In genomic region chr1:26468911-26469310, GRCh38 we compare ENCODE assay signal across 19 cellular contexts. TPM values are rescaled to one million over a fixed set of nuclear protein-coding genes. Genes with fewer than 3 reads are reported as not detected.
DNase-seq lines count a peak whose midpoint lies in the region; ATAC-seq, FAIRE-seq and TF ChIP-seq lines count a peak whose summit lies in the region.
"Had no signal": no experiment of that assay in that cellular context is flagged by ENCODE, and none has a peak within 500 bp of the region (broad histone marks: within the 10 kb centered on the region; RNA-seq: fewer than 3 reads in every experiment).

No MANE protein-coding gene starts in this region.

- H3K4me2 ChIP-seq in K562 (ENCODE audit: insufficient read depth, low read length), result no peak overlapping the region

- no peak for FAIRE-seq in K562 (lab: Jason Lieb, UNC)
- FAIRE-seq: H1 had no signal

- H3K4me3 ChIP-seq in K562, result no peak overlapping the region
- H3K4me3 ChIP-seq: BLaER1 treated with 17β-estradiol and CSF1 and Interleukin-3, amounts not matched to agents 10 nM and 100 nM; left lung; SJSA1 had no signal

- BruUV-seq in K562 (replicated peaks; lab: Mats Ljungman, UMichigan), result no TSS peak

- TF ChIP-seq CTCF in 22Rv1 (IDR thresholded peaks at IDR 0.05), result no peak
- no peak for TF ChIP-seq CTCF in K562 (IDR thresholded peaks at IDR 0.05 in 2 of 3, conservative IDR thresholded peaks at IDR 0.05 in 1 of 3; ENCODE audit: insufficient read depth in 2 of 3, low read depth in 1 of 3, low read length in 3 of 3)
- no peak for TF ChIP-seq CTCF in CD14-positive monocyte (IDR thresholded peaks at IDR 0.05)

- H2AFZ ChIP-seq in K562 (ENCODE audit: low read depth, low read length), result no peak overlapping the region

- H3K36me3 Mint-ChIP-seq in CD14-positive monocyte (peaks cover 53 to 68% of the 10 kb centered on the region in 2 donors), T-helper 17 cell (ENCODE audit: low read depth) (peaks cover 3% of the 10 kb centered on the region)

- no peak for TF ChIP-seq POLR2A in K562 (conservative IDR thresholded peaks at IDR 0.05)

- H3K27me3 Mint-ChIP-seq in CD14-positive monocyte (ENCODE audit: low read depth in 3 of 3) (peaks cover 0 to 3% (median 0%) of the 10 kb centered on the region in 3 donors), T-helper 17 cell (no peaks in the 10 kb centered on the region)
- H3K27me3 Mint-ChIP-seq: activated CD8-positive, alpha-beta memory T cell treated with anti-CD3 and anti-CD28 coated beads, Interleukin-2, amount 10 ng/mL, durations not matched to agents 7 days and 5 days had no signal

- no peaks in the 10 kb centered on the region for H3K9me1 ChIP-seq in K562 (ENCODE audit: control insufficient read depth, insufficient read depth, low read length)

- H3K9me3 ChIP-seq in K562 (replicated peaks; ENCODE audit: control insufficient read depth, insufficient read depth, low read depth, low read length) (no peaks in the 10 kb centered on the region), T-helper 17 cell (ENCODE audit: control insufficient read depth, low read length, poor library complexity, severe bottlenecking) (no peaks in the 10 kb centered on the region)
- H3K9me3 ChIP-seq: BLaER1 treated with 17β-estradiol and CSF1 and Interleukin-3, amounts not matched to agents 10 nM and 100 nM; left lung; SJSA1 had no signal

- peaks cover 14% of the 10 kb centered on the region for H3K79me2 ChIP-seq in K562 (ENCODE audit: control insufficient read depth, insufficient read depth, low read length)

- H3K4me1 Mint-ChIP-seq in CD14-positive monocyte (peaks cover 46% of the 10 kb centered on the region), T-helper 17 cell (peaks cover 22% of the 10 kb centered on the region)

- 91% methylated on average over 10 of the region's 10 CpGs for WGBS in K562 (ENCODE audit: insufficient coverage, low coverage, missing lambda C conversion rate)

- H3K27ac ChIP-seq in 22Rv1, result peak overlapping the region; percentile 100
- no peak overlapping the region for H3K27ac ChIP-seq in K562 (ENCODE audit: extremely low read depth, low read depth, low read length)
- H3K27ac ChIP-seq: BLaER1 treated with 17β-estradiol and CSF1 and Interleukin-3, amounts not matched to agents 10 nM and 100 nM; SJSA1; VCaP had no signal

- peaks cover 20 to 26% of the 10 kb centered on the region in 2 experiments; a peak in 4 of 5 replicates for H3K4me1 ChIP-seq in K562 (replicated peaks in 1 of 2; ENCODE audit: control insufficient read depth in 2 of 2, insufficient read depth in 2 of 2, low read length in 2 of 2)

- intact Hi-C loops in K562 (cut with micrococcal nuclease) (no loop called here), left colon (cut with DNase I, micrococcal nuclease) (no loop called here), CD14-positive monocyte (cut with micrococcal nuclease) (no loop called here)

- ATAC-seq in K562 (no peak), left colon (peak; percentile 9), GM18517 (IDR thresholded peaks at IDR 0.05; ENCODE audit: unreplicated experiment) (no peak), T-helper 17 cell (no peak)
- ATAC-seq: activated CD8-positive, alpha-beta memory T cell treated with anti-CD3 and anti-CD28 coated beads, Interleukin-2, amount 10 ng/mL, durations not matched to agents 7 days and 5 days; left lung; naive thymus-derived CD4-positive, alpha-beta T cell had no signal

- in situ Hi-C loops in G401 (cut with HindIII; ENCODE audit: low sequenced_read_pairs), result no loop called here
- in situ Hi-C loops in K562 (cut with MboI), result no loop called here

- no peak overlapping the region for H3K4me3 Mint-ChIP-seq in CD14-positive monocyte
- no peak overlapping the region for H3K4me3 Mint-ChIP-seq in T-helper 17 cell
- H3K4me3 Mint-ChIP-seq: activated CD8-positive, alpha-beta memory T cell treated with anti-CD3 and anti-CD28 coated beads, Interleukin-2, amount 10 ng/mL, durations not matched to agents 7 days and 5 days; naive thymus-derived CD4-positive, alpha-beta T cell had no signal

- DNase-seq in G401 (ENCODE audit: low spot score) (peak; percentile 67), K562 (ENCODE audit: extremely low read depth in 1 of 4, low spot score in 3 of 4) (no peak), left colon (peak; percentile 59 to 67), AG08396 (ENCODE audit: low spot score) (no peak), CD14-positive monocyte (ENCODE audit: low spot score) (no peak), T-helper 17 cell (no peak)
- DNase-seq: activated CD8-positive, alpha-beta memory T cell treated with anti-CD3 and anti-CD28 coated beads, Interleukin-2, amount 10 ng/mL, durations not matched to agents 7 days and 5 days; naive thymus-derived CD4-positive, alpha-beta T cell; NK-92 treated with Interleukin-12 subunit alpha and Interleukin-12 subunit beta, amount 100 ng/mL, for 24 hours had no signal

- H4K20me1 ChIP-seq in K562 (replicated peaks; ENCODE audit: control insufficient read depth, insufficient read depth, low read length), result peaks cover 17% of the 10 kb centered on the region

- H3K9me3 Mint-ChIP-seq in CD14-positive monocyte, result no peaks in the 10 kb centered on the region
- H3K9me3 Mint-ChIP-seq: naive thymus-derived CD4-positive, alpha-beta T cell had no signal

- H3K27ac Mint-ChIP-seq in CD14-positive monocyte (peak overlapping the region in 3 of 7 donors; percentile 32 to 53 (median 45)), T-helper 17 cell (no peak overlapping the region)
- H3K27ac Mint-ChIP-seq: activated CD8-positive, alpha-beta memory T cell treated with anti-CD3 and anti-CD28 coated beads, Interleukin-2, amount 10 ng/mL, durations not matched to agents 7 days and 5 days had no signal

- POLR2A ChIA-PET in K562 (lab: Yijun Ruan, JAX), result interaction anchor here (0.6 to 2.4 kb wide), 2 partner anchors 9 to 1745 kb away, joined by 6 to 11 read pairs; no protein-coding TSS in a partner anchor

- TF ChIP-seq EP300 in K562 (IDR thresholded peaks at IDR 0.05; ENCODE audit: low read length), result no peak

- no peaks in the 10 kb centered on the region for H3K27me3 ChIP-seq in K562 (ENCODE audit: control insufficient read depth in 2 of 2, insufficient read depth in 2 of 2, low read length in 2 of 2)
- H3K27me3 ChIP-seq: BLaER1 treated with 17β-estradiol and CSF1 and Interleukin-3, amounts not matched to agents 10 nM and 100 nM; left lung; SJSA1 had no signal

- CTCF ChIA-PET in K562 (lab: Yijun Ruan, JAX; ENCODE audit: low intra/inter-chr PET ratio), result no interaction called here

- no peak for TF ChIP-seq RAD21 in K562 (CRISPR knock-in tag; conservative IDR thresholded peaks at IDR 0.05 in 1 of 2, IDR thresholded peaks at IDR 0.05 in 1 of 2)

- peaks cover 67% of the 10 kb centered on the region for H3K36me3 ChIP-seq in K562 (ENCODE audit: control insufficient read depth, insufficient read depth, low read length)

- H3K9ac ChIP-seq in K562 (ENCODE audit: insufficient read depth in 1 of 2, low read depth in 2 of 2, low read length in 2 of 2), result peak overlapping the region in 1 of 2 experiments; percentile 58; a peak in 1 of 4 replicates
- H3K9ac ChIP-seq: BLaER1 treated with 17β-estradiol and CSF1 and Interleukin-3, amounts not matched to agents 10 nM and 100 nM had no signal

RNA-seq across cellular contexts. Expression of gene HMGN2, which starts 3.3 kb away (rescaled TPM):
- total RNA-seq in G401 (2014; rRNA removed; shearing (Covaris generic)), result 366 and 543 TPM in 2 replicates
- total RNA-seq in K562 (2011; cell fraction: chromatin; rRNA removed; ENCODE audit: low replicate concordance), result 381 and 607 TPM in 2 replicates
- 219 and 264 TPM in 2 replicates for total RNA-seq in K562 (2011; cell fraction: nucleolus; rRNA removed)
- total RNA-seq in K562 (2011; cell fraction: nucleoplasm; rRNA removed), result 460 and 546 TPM in 2 replicates
- total RNA-seq in K562 (2014; rRNA removed) (965 and 1,011 TPM in 2 replicates), K562 (2014; rRNA removed; fragmentation: Illumina TruSeq; extraction: Trizol) (866 and 959 TPM in 2 replicates), K562 (2015; rRNA removed; fragmentation: Illumina TruSeq; extraction: Trizol) (983 and 1,131 TPM in 2 replicates), K562 (2021) (972 and 1,007 TPM in 2 replicates), left colon (100 to 1,000 TPM; 243 to 270 TPM), T-helper 17 cell (100 to 1,000 TPM; 271 to 276 TPM)
- polyA plus RNA-seq in K562 (2011; rRNA removed) (370 and 462 TPM in 2 replicates), K562 (2014; fragmentation: Illumina TruSeq; extraction: Trizol) (1,354 and 1,569 TPM in 2 replicates), K562 (2014; fragmentation: Nextera tagmentation; extraction: Ambion mirVana) (1,000 to 10,000 TPM in 1 of 2 experiments, 100 to 1,000 TPM in 1; 805 to 1,140 TPM), K562 (2014; rRNA removed) (577 and 603 TPM in 2 replicates), CD14-positive monocyte (100 to 1,000 TPM; 555 to 575 TPM)
- 151 and 308 TPM in 2 replicates for polyA plus RNA-seq in K562 (2011; cell fraction: cytosol; rRNA removed)
- 496 and 1,136 TPM in 2 replicates for polyA plus RNA-seq in K562 (2011; cell fraction: nucleus; rRNA removed)
- polyA plus RNA-seq in K562 (2012), result 1,292 and 1,447 TPM in 2 replicates
- polyA minus RNA-seq in K562 (2011; rRNA and poly(A)+ RNA removed), result 169 and 229 TPM in 2 replicates
- 143 and 214 TPM in 2 replicates for polyA minus RNA-seq in K562 (2011; cell fraction: cytosol; rRNA and poly(A)+ RNA removed)
- 90.3 and 188 TPM in 2 replicates for polyA minus RNA-seq in K562 (2011; cell fraction: nucleus; rRNA and poly(A)+ RNA removed)

RNA-seq across cellular contexts. Expression of gene DHDDS, which starts 36.8 kb away (rescaled TPM):
- 44.1 and 50.3 TPM in 2 replicates for total RNA-seq in G401 (2014; rRNA removed; shearing (Covaris generic))
- 193 and 199 TPM in 2 replicates for total RNA-seq in K562 (2011; cell fraction: chromatin; rRNA removed; ENCODE audit: low replicate concordance)
- total RNA-seq in K562 (2011; cell fraction: nucleolus; rRNA removed), result 118 TPM in 2 replicates
- 160 and 187 TPM in 2 replicates for total RNA-seq in K562 (2011; cell fraction: nucleoplasm; rRNA removed)
- total RNA-seq in K562 (2014; rRNA removed) (40.8 and 45.3 TPM in 2 replicates), K562 (2014; rRNA removed; fragmentation: Illumina TruSeq; extraction: Trizol) (49.6 and 51.4 TPM in 2 replicates), K562 (2015; rRNA removed; fragmentation: Illumina TruSeq; extraction: Trizol) (46.8 and 47.4 TPM in 2 replicates), K562 (2021) (55.0 and 60.4 TPM in 2 replicates), left colon (100 to 1,000 TPM; 124 to 126 TPM), T-helper 17 cell (10 to 100 TPM; 32.4 to 38.8 TPM)
- polyA plus RNA-seq in K562 (2011; rRNA removed) (34.8 and 39.8 TPM in 2 replicates), K562 (2014; fragmentation: Illumina TruSeq; extraction: Trizol) (41.8 and 50.3 TPM in 2 replicates), K562 (2014; fragmentation: Nextera tagmentation; extraction: Ambion mirVana) (10 to 100 TPM; 33.3 to 44.3 TPM), K562 (2014; rRNA removed) (38.3 and 42.1 TPM in 2 replicates), CD14-positive monocyte (10 to 100 TPM; 21.3 to 24.0 TPM)
- polyA plus RNA-seq in K562 (2011; cell fraction: cytosol; rRNA removed), result 30.4 and 33.9 TPM in 2 replicates
- 36.1 and 38.4 TPM in 2 replicates for polyA plus RNA-seq in K562 (2011; cell fraction: nucleus; rRNA removed)
- polyA plus RNA-seq in K562 (2012), result 30.7 and 44.5 TPM in 2 replicates
- polyA minus RNA-seq in K562 (2011; rRNA and poly(A)+ RNA removed), result 75.8 and 89.1 TPM in 2 replicates
- 23.4 and 26.7 TPM in 2 replicates for polyA minus RNA-seq in K562 (2011; cell fraction: cytosol; rRNA and poly(A)+ RNA removed)
- polyA minus RNA-seq in K562 (2011; cell fraction: nucleus; rRNA and poly(A)+ RNA removed), result 39.3 and 68.4 TPM in 2 replicates

RNA-seq across cellular contexts. Expression of gene LIN28A, which starts 58.3 kb away (rescaled TPM):
- 77.8 and 94.7 TPM in 2 replicates for total RNA-seq in G401 (2014; rRNA removed; shearing (Covaris generic))
- total RNA-seq in K562 (2011; cell fraction: chromatin; rRNA removed; ENCODE audit: low replicate concordance), result 0.51 and 0.97 TPM in 2 replicates
- 0.53 and 0.67 TPM in 2 replicates for total RNA-seq in K562 (2011; cell fraction: nucleolus; rRNA removed)
- total RNA-seq in K562 (2011; cell fraction: nucleoplasm; rRNA removed), result 0.81 and 1.5 TPM in 2 replicates
- total RNA-seq in K562 (2014; rRNA removed) (3.1 and 3.8 TPM in 2 replicates), K562 (2014; rRNA removed; fragmentation: Illumina TruSeq; extraction: Trizol) (4.3 and 4.5 TPM in 2 replicates), K562 (2015; rRNA removed; fragmentation: Illumina TruSeq; extraction: Trizol) (4.5 and 5.4 TPM in 2 replicates), K562 (2021) (5.1 TPM in 2 replicates), left colon (not detected), T-helper 17 cell (not detected)
- polyA plus RNA-seq in K562 (2011; rRNA removed) (0.26 and 5.2 TPM in 2 replicates), K562 (2014; fragmentation: Illumina TruSeq; extraction: Trizol) (3.5 and 3.9 TPM in 2 replicates), K562 (2014; fragmentation: Nextera tagmentation; extraction: Ambion mirVana) (1 to 10 TPM in 1 of 2 experiments, under 1 TPM in 1; 0.80 to 1.0 TPM), K562 (2014; rRNA removed) (2.4 and 3.2 TPM in 2 replicates), CD14-positive monocyte (not detected)
- 0.25 and 1.9 TPM in 2 replicates for polyA plus RNA-seq in K562 (2011; cell fraction: cytosol; rRNA removed)
- polyA plus RNA-seq in K562 (2011; cell fraction: nucleus; rRNA removed), result 0.15 and 1.7 TPM in 2 replicates
- 0.24 and 1.0 TPM in 2 replicates for polyA plus RNA-seq in K562 (2012)
- polyA minus RNA-seq in K562 (2011; rRNA and poly(A)+ RNA removed), result 0.69 and 13.6 TPM in 2 replicates
- 0.36 and 6.4 TPM in 2 replicates for polyA minus RNA-seq in K562 (2011; cell fraction: cytosol; rRNA and poly(A)+ RNA removed)
- 0.11 and 0.81 TPM in 2 replicates for polyA minus RNA-seq in K562 (2011; cell fraction: nucleus; rRNA and poly(A)+ RNA removed)
- total RNA-seq: activated CD8-positive, alpha-beta memory T cell treated with anti-CD3 and anti-CD28 coated beads, Interleukin-2, amount 10 ng/mL, durations not matched to agents 7 days and 5 days; left lung; MCF 10A; naive thymus-derived CD4-positive, alpha-beta T cell; SJSA1; subcutaneous adipose tissue had no signal
- polyA plus RNA-seq: adipose tissue; naive thymus-derived CD4-positive, alpha-beta T cell had no signal

Comparison
In these comparisons a context has a peak if more than half of its experiments do, and no peak if none do; other contexts are left out.
1. DNase-seq: peak in G401 (single experiment) and left colon (2 of 2); none in K562 (0 of 4), AG08396 (single experiment), CD14-positive monocyte (single experiment) and T-helper 17 cell (0 of 3).
2. RNA of gene LIN28A, which starts 58.3 kb away (total RNA-seq): 77.8 to 94.7 TPM in G401; 0.51 to 5.4 TPM in K562, not detected in left colon and not detected in T-helper 17 cell; every median in the first group is over 10 times any median in the second.